8 cellular contexts compared by ENCODE assay signal in genomic region chr3:30605706-30606300, GRCh38. TPM values are rescaled to one million over a fixed set of nuclear protein-coding genes. Genes with fewer than 3 reads are reported as not detected.
DNase-seq lines count a peak whose midpoint lies in the region; ATAC-seq and TF ChIP-seq lines count a peak whose summit lies in the region.

No MANE protein-coding gene starts in this region.

- H3K4me1 Mint-ChIP-seq in CD4-positive, alpha-beta memory T cell: peaks cover 39 to 60% (median 43%) of the 10 kb centered on the region in 4 donors

- peak overlapping the region; percentile 88 to 99 (median 98) for H3K27ac Mint-ChIP-seq in CD4-positive, alpha-beta memory T cell

- TF ChIP-seq CTCF in Panc1 (IDR thresholded peaks at IDR 0.05) (no peak), osteoblast (IDR thresholded peaks at IDR 0.05; ENCODE audit: extremely low read depth, low read depth, low read length) (no peak)

- no peak for DNase-seq in CD4-positive, alpha-beta memory T cell
- DNase-seq in Panc1 (ENCODE audit: low read depth, low spot score): no peak
- peak; percentile 56 for DNase-seq in osteoblast (ENCODE audit: insufficient read length, low spot score, missing footprints)
- no peak for DNase-seq in DMS153 treated with DMSO at 0.1 percent for 48 hours (lab: John Stamatoyannopoulos, UW; ENCODE audit: unreplicated experiment)
- DNase-seq in stimulated activated CD4-positive, alpha-beta T cell treated with anti-CD3 and anti-CD28 coated beads, Interleukin-4, amount 100 ng/mL, for 24 hours: no peak
- no peak for DNase-seq in medulla oblongata (ENCODE audit: extremely low spot score)
- DNase-seq in NCI-H2081 treated with DMSO at 0.1 percent for 48 hours (lab: John Stamatoyannopoulos, UW): no peak

- H3K27me3 ChIP-seq in CD4-positive, alpha-beta memory T cell (ENCODE audit: insufficient read depth, low read length): no peaks in the 10 kb centered on the region
- H3K27me3 ChIP-seq in Panc1 (ENCODE audit: control insufficient read depth, insufficient read depth, low read length) (no peaks in the 10 kb centered on the region), esophagus (ENCODE audit: control insufficient read depth in 1 of 2, insufficient read depth in 2 of 2, low read length in 2 of 2) (no peaks in the 10 kb centered on the region), osteoblast (ENCODE audit: insufficient read depth, low read length) (no peaks in the 10 kb centered on the region)

- no peaks in the 10 kb centered on the region for H3K27me3 Mint-ChIP-seq in CD4-positive, alpha-beta memory T cell

- H3K36me3 ChIP-seq in CD4-positive, alpha-beta memory T cell (ENCODE audit: insufficient read depth, low read length): no peaks in the 10 kb centered on the region
- H3K36me3 ChIP-seq in Panc1 (ENCODE audit: control insufficient read depth, insufficient read depth, low read length): no peaks in the 10 kb centered on the region; the same call in 1 of the 2 replicates
- no peaks in the 10 kb centered on the region for H3K36me3 ChIP-seq in esophagus (ENCODE audit: control insufficient read depth in 2 of 2, insufficient read depth in 2 of 2, low read length in 1 of 2)
- H3K36me3 ChIP-seq in osteoblast (ENCODE audit: insufficient read depth, low read length): no peaks in the 10 kb centered on the region

- peaks cover 5 to 21% of the 10 kb centered on the region in 2 donors for H3K36me3 Mint-ChIP-seq in CD4-positive, alpha-beta memory T cell

- CTCF ChIA-PET in CD4-positive, alpha-beta memory T cell (lab: Charles Lee; ENCODE audit: partially characterized antibody): interaction anchor here (0.9 to 4.1 kb wide), 8 partner anchors 9 to 406 kb away, joined by 3 to 32 read pairs (median 7); no protein-coding TSS in a partner anchor
- CTCF ChIA-PET in Panc1 (lab: Charles Lee): no interaction called here

- in situ Hi-C loops in Panc1 (cut with HindIII; ENCODE audit: low pct_unique_long_range_greater_than_20kb, low sequenced_read_pairs): no loop called here

- no TSS peak for BruUV-seq in Panc1 (replicated peaks; lab: Mats Ljungman, UMichigan)

- WGBS in esophagus, 2 donors: 18% methylated on average over 10 of the region's 10 CpGs

- H2AFZ ChIP-seq in osteoblast (ENCODE audit: low read length): peak overlapping the region; percentile 72

- POLR2A ChIA-PET in CD4-positive, alpha-beta memory T cell (lab: Charles Lee; ENCODE audit: partially characterized antibody): interaction anchor here (0.6 to 18.1 kb wide), 26 partner anchors 12 to 1501 kb away, joined by 3 to 318 read pairs (median 10); partner anchors contain the start of genes GPD1L and STT3B
- POLR2A ChIA-PET in Panc1 (lab: Charles Lee): no interaction called here

- peak overlapping the region; percentile 94 to 99 (median 98) for H3K4me3 Mint-ChIP-seq in CD4-positive, alpha-beta memory T cell

- no peaks in the 10 kb centered on the region for H3K9me3 ChIP-seq in CD4-positive, alpha-beta memory T cell (ENCODE audit: control insufficient read depth in 1 of 2, low read length in 2 of 2)
- H3K9me3 ChIP-seq in Panc1 (ENCODE audit: control insufficient read depth, insufficient read depth, low read depth, low read length) (no peaks in the 10 kb centered on the region), esophagus (ENCODE audit: control insufficient read depth in 2 of 2, insufficient read depth in 1 of 2, low read depth in 1 of 2, low read length in 1 of 2) (no peaks in the 10 kb centered on the region), osteoblast (ENCODE audit: low read depth, low read length) (no peaks in the 10 kb centered on the region)

- peaks cover 47% of the 10 kb centered on the region for H3K79me2 ChIP-seq in osteoblast (ENCODE audit: insufficient read depth, low read length)

- peaks cover 51% of the 10 kb centered on the region for H3K4me1 ChIP-seq in CD4-positive, alpha-beta memory T cell (ENCODE audit: insufficient read depth, low read length)
- H3K4me1 ChIP-seq in Panc1 (ENCODE audit: control insufficient read depth, insufficient read depth, low read length) (peaks cover 25% of the 10 kb centered on the region), esophagus (ENCODE audit: control insufficient read depth in 2 of 2, insufficient read depth in 2 of 2, low read length in 1 of 2) (no peaks in the 10 kb centered on the region), osteoblast (ENCODE audit: insufficient read depth, low read length) (peaks cover 18% of the 10 kb centered on the region)

- peak overlapping the region; percentile 90 for H3K4me2 ChIP-seq in osteoblast (ENCODE audit: insufficient read depth, low read length)

- no peak for ATAC-seq in Panc1

- H3K9me3 Mint-ChIP-seq in CD4-positive, alpha-beta memory T cell: no peaks in the 10 kb centered on the region

- peak overlapping the region; percentile 53 to 89 for H3K4me3 ChIP-seq in CD4-positive, alpha-beta memory T cell (ENCODE audit: low read length in 2 of 2)
- H3K4me3 ChIP-seq in Panc1 (ENCODE audit: low read depth in 2 of 2, low read length in 2 of 2) (peak overlapping the region; percentile 78 to 96), esophagus (ENCODE audit: low read depth in 1 of 2, low read length in 2 of 2) (peak overlapping the region; percentile 91 to 94), osteoblast (ENCODE audit: insufficient read depth, low read length) (peak overlapping the region; percentile 94)

- H4K20me1 ChIP-seq in osteoblast (ENCODE audit: insufficient read depth, low read length): peaks cover 9% of the 10 kb centered on the region

- intact Hi-C loops in CD4-positive, alpha-beta memory T cell (cut with micrococcal nuclease): loop anchor here (2.0 kb wide), 2 partner anchors 53 to 251 kb away; no protein-coding TSS in a partner anchor
- intact Hi-C loops in Panc1 (cut with micrococcal nuclease; ENCODE audit: unreplicated experiment): loop anchor here (5.0 to 10.0 kb wide), 2 partner anchors 264 to 491 kb away; no protein-coding TSS in a partner anchor

- peak overlapping the region; percentile 85 for H3K27ac ChIP-seq in CD4-positive, alpha-beta memory T cell (ENCODE audit: low read depth, low read length)
- H3K27ac ChIP-seq in Panc1 (ENCODE audit: low read length) (peak overlapping the region; percentile 82), esophagus (ENCODE audit: low read depth in 2 of 2, low read length in 1 of 2) (peak overlapping the region; percentile 94 to 96), osteoblast (ENCODE audit: low read depth, low read length) (peak overlapping the region; percentile 83)

RNA-seq across cellular contexts. Expression of gene TGFBR2, which starts 0.6 kb away (rescaled TPM):
- 100 to 1,000 TPM; 110 TPM for total RNA-seq in CD4-positive, alpha-beta memory T cell
- 100 to 1,000 TPM in 1 of 2 donors, 10 to 100 TPM in 1; 58.7 to 110 TPM for polyA plus RNA-seq in CD4-positive, alpha-beta memory T cell
- total RNA-seq in Panc1 (2021; ENCODE audit: unreplicated experiment) (45.9 TPM), osteoblast (118 and 162 TPM in 2 replicates)
- polyA plus RNA-seq in Panc1 (2012; ENCODE audit: insufficient read length): 38.8 TPM
- polyA plus RNA-seq in esophagus: 10 to 100 TPM in 1 of 2 donors, 1 to 10 TPM in 1; 3.0 to 13.7 TPM
